Comparison of ENCODE assay signal across 8 cellular contexts in genomic region chr5:141692533-141692888, GRCh38. TPM values are rescaled to one million over a fixed set of nuclear protein-coding genes. Genes with fewer than 3 reads are reported as not detected.
DNase-seq lines count a peak whose midpoint lies in the region; ATAC-seq lines count a peak whose summit lies in the region.

No MANE protein-coding gene starts in this region.

- intact Hi-C loops in activated T-helper 2 cell treated with anti-CD3 and anti-CD28 coated beads, Interferon-gamma antibody, Interleukin-2, Interleukin-4, amounts not matched to agents 10 μg/mL and 5 μg/mL and 100 μg/mL, durations not matched to agents 14 hours and 24 hours and 36 hours (cut with micrococcal nuclease), result loop anchor here (1.0 to 10.0 kb wide), 7 partner anchors 9 to 452 kb away; partner anchors contain the start of gene RNF14

- no peak for DNase-seq in activated T-cell treated with anti-CD3 and anti-CD28 coated beads, Interleukin-2, amount 50 U/mL, for 72 hours
- DNase-seq in activated T-cell treated with anti-CD3 and anti-CD28 coated beads, Interleukin-2, amount 50 U/mL, for 48 hours, result no peak
- DNase-seq in activated T-helper 2 cell treated with anti-CD3 and anti-CD28 coated beads, Interferon-gamma antibody, Interleukin-2, Interleukin-4, amounts not matched to agents 10 μg/mL and 5 μg/mL and 100 μg/mL, durations not matched to agents 14 hours and 24 hours and 36 hours (ENCODE audit: low spot score), result no peak
- no peak for DNase-seq in stimulated activated naive CD8-positive, alpha-beta T cell treated with anti-CD3 and anti-CD28 coated beads, Interleukin-15, amount 100 ng/mL, for 72 hours
- DNase-seq in NCI-H510A (lab: John Stamatoyannopoulos, UW), result no peak

- H3K27me3 Mint-ChIP-seq in activated T-cell treated with anti-CD3 and anti-CD28 coated beads, Interleukin-2, amount 50 U/mL, for 72 hours (ENCODE audit: low read depth), result peaks cover 30% of the 10 kb centered on the region
- peaks cover 35% of the 10 kb centered on the region for H3K27me3 Mint-ChIP-seq in activated T-helper 2 cell treated with anti-CD3 and anti-CD28 coated beads, Interferon-gamma antibody, Interleukin-2, Interleukin-4, amounts not matched to agents 10 μg/mL and 5 μg/mL and 100 μg/mL, durations not matched to agents 14 hours and 24 hours and 36 hours (ENCODE audit: low read depth)
- H3K27me3 Mint-ChIP-seq in stimulated activated naive CD8-positive, alpha-beta T cell treated with anti-CD3 and anti-CD28 coated beads, Interleukin-15, amount 100 ng/mL, for 72 hours, result peaks cover 41% of the 10 kb centered on the region

- peak overlapping the region; percentile 38 for H3K4me3 ChIP-seq in iPS-11a (ENCODE audit: low read depth, low read length)

- peak overlapping the region; percentile 87 to 88 for H3K4me3 Mint-ChIP-seq in activated T-cell treated with anti-CD3 and anti-CD28 coated beads, Interleukin-2, amount 50 U/mL, for 72 hours
- H3K4me3 Mint-ChIP-seq in activated T-helper 2 cell treated with anti-CD3 and anti-CD28 coated beads, Interferon-gamma antibody, Interleukin-2, Interleukin-4, amounts not matched to agents 10 μg/mL and 5 μg/mL and 100 μg/mL, durations not matched to agents 14 hours and 24 hours and 36 hours (ENCODE audit: low read depth), result peak overlapping the region; percentile 80
- H3K4me3 Mint-ChIP-seq in stimulated activated naive CD8-positive, alpha-beta T cell treated with anti-CD3 and anti-CD28 coated beads, Interleukin-15, amount 100 ng/mL, for 72 hours, result peak overlapping the region; percentile 78 to 84

- peak overlapping the region; percentile 16 for H3K27ac Mint-ChIP-seq in activated T-cell treated with anti-CD3 and anti-CD28 coated beads, Interleukin-2, amount 50 U/mL, for 72 hours
- H3K27ac Mint-ChIP-seq in activated T-helper 2 cell treated with anti-CD3 and anti-CD28 coated beads, Interferon-gamma antibody, Interleukin-2, Interleukin-4, amounts not matched to agents 10 μg/mL and 5 μg/mL and 100 μg/mL, durations not matched to agents 14 hours and 24 hours and 36 hours, result peak overlapping the region; percentile 56
- peak overlapping the region in 1 of 2 donors; percentile 71 for H3K27ac Mint-ChIP-seq in stimulated activated naive CD8-positive, alpha-beta T cell treated with anti-CD3 and anti-CD28 coated beads, Interleukin-15, amount 100 ng/mL, for 72 hours

- no peaks in the 10 kb centered on the region for H3K9me3 Mint-ChIP-seq in activated T-cell treated with anti-CD3 and anti-CD28 coated beads, Interleukin-2, amount 50 U/mL, for 72 hours
- H3K9me3 Mint-ChIP-seq in activated T-helper 2 cell treated with anti-CD3 and anti-CD28 coated beads, Interferon-gamma antibody, Interleukin-2, Interleukin-4, amounts not matched to agents 10 μg/mL and 5 μg/mL and 100 μg/mL, durations not matched to agents 14 hours and 24 hours and 36 hours, result no peaks in the 10 kb centered on the region
- no peaks in the 10 kb centered on the region for H3K9me3 Mint-ChIP-seq in stimulated activated naive CD8-positive, alpha-beta T cell treated with anti-CD3 and anti-CD28 coated beads, Interleukin-15, amount 100 ng/mL, for 72 hours

- ATAC-seq in activated T-cell treated with anti-CD3 and anti-CD28 coated beads, Interleukin-2, amount 50 U/mL, for 72 hours (replicated peaks in 1 of 2), result peak in 1 of 2 donors; percentile 3
- peak; percentile 19 for ATAC-seq in stimulated activated naive CD8-positive, alpha-beta T cell treated with anti-CD3 and anti-CD28 coated beads, Interleukin-15, amount 100 ng/mL, for 72 hours
- ATAC-seq in HG02840 (IDR thresholded peaks at IDR 0.05; ENCODE audit: low FRiP score, unreplicated experiment) (no peak), GM21825 (IDR thresholded peaks at IDR 0.05; ENCODE audit: unreplicated experiment) (no peak)

- H3K4me1 Mint-ChIP-seq in activated T-cell treated with anti-CD3 and anti-CD28 coated beads, Interleukin-2, amount 50 U/mL, for 72 hours (ENCODE audit: low read depth), result peaks cover 26% of the 10 kb centered on the region
- peaks cover 29% of the 10 kb centered on the region for H3K4me1 Mint-ChIP-seq in activated T-helper 2 cell treated with anti-CD3 and anti-CD28 coated beads, Interferon-gamma antibody, Interleukin-2, Interleukin-4, amounts not matched to agents 10 μg/mL and 5 μg/mL and 100 μg/mL, durations not matched to agents 14 hours and 24 hours and 36 hours (ENCODE audit: low read depth)
- peaks cover 32% of the 10 kb centered on the region for H3K4me1 Mint-ChIP-seq in stimulated activated naive CD8-positive, alpha-beta T cell treated with anti-CD3 and anti-CD28 coated beads, Interleukin-15, amount 100 ng/mL, for 72 hours

- H3K36me3 Mint-ChIP-seq in activated T-cell treated with anti-CD3 and anti-CD28 coated beads, Interleukin-2, amount 50 U/mL, for 72 hours (ENCODE audit: insufficient read depth in 2 of 2), result no peaks in the 10 kb centered on the region
- H3K36me3 Mint-ChIP-seq in activated T-helper 2 cell treated with anti-CD3 and anti-CD28 coated beads, Interferon-gamma antibody, Interleukin-2, Interleukin-4, amounts not matched to agents 10 μg/mL and 5 μg/mL and 100 μg/mL, durations not matched to agents 14 hours and 24 hours and 36 hours (ENCODE audit: low read depth), result no peaks in the 10 kb centered on the region

RNA-seq across cellular contexts. Expression of gene ARAP3, which starts 10.5 kb away (rescaled TPM):
- 1 to 10 TPM; 3.2 to 4.1 TPM for total RNA-seq in activated T-cell treated with anti-CD3 and anti-CD28 coated beads, Interleukin-2, amount 50 U/mL, for 72 hours
- 9.9 and 10.5 TPM in 2 replicates for total RNA-seq in activated T-helper 2 cell treated with anti-CD3 and anti-CD28 coated beads, Interferon-gamma antibody, Interleukin-2, Interleukin-4, amounts not matched to agents 10 μg/mL and 5 μg/mL and 100 μg/mL, durations not matched to agents 14 hours and 24 hours and 36 hours

RNA-seq across cellular contexts. Expression of gene FCHSD1, which starts 41.3 kb away (rescaled TPM):
- 10 to 100 TPM; 54.1 to 61.1 TPM for total RNA-seq in activated T-cell treated with anti-CD3 and anti-CD28 coated beads, Interleukin-2, amount 50 U/mL, for 72 hours
- total RNA-seq in activated T-helper 2 cell treated with anti-CD3 and anti-CD28 coated beads, Interferon-gamma antibody, Interleukin-2, Interleukin-4, amounts not matched to agents 10 μg/mL and 5 μg/mL and 100 μg/mL, durations not matched to agents 14 hours and 24 hours and 36 hours, result 37.4 and 42.8 TPM in 2 replicates

RNA-seq across cellular contexts. Expression of gene RELL2, which starts 55.7 kb away (rescaled TPM):
- 10 to 100 TPM; 14.6 to 19.5 TPM for total RNA-seq in activated T-cell treated with anti-CD3 and anti-CD28 coated beads, Interleukin-2, amount 50 U/mL, for 72 hours
- 15.9 and 16.1 TPM in 2 replicates for total RNA-seq in activated T-helper 2 cell treated with anti-CD3 and anti-CD28 coated beads, Interferon-gamma antibody, Interleukin-2, Interleukin-4, amounts not matched to agents 10 μg/mL and 5 μg/mL and 100 μg/mL, durations not matched to agents 14 hours and 24 hours and 36 hours

RNA-seq across cellular contexts. Expression of gene HDAC3, which starts 55.9 kb away (rescaled TPM):
- total RNA-seq in activated T-cell treated with anti-CD3 and anti-CD28 coated beads, Interleukin-2, amount 50 U/mL, for 72 hours, result 10 to 100 TPM; 64.1 to 69.2 TPM
- 92.4 and 95.2 TPM in 2 replicates for total RNA-seq in activated T-helper 2 cell treated with anti-CD3 and anti-CD28 coated beads, Interferon-gamma antibody, Interleukin-2, Interleukin-4, amounts not matched to agents 10 μg/mL and 5 μg/mL and 100 μg/mL, durations not matched to agents 14 hours and 24 hours and 36 hours
